8 cellular contexts compared by ENCODE assay signal in genomic region chr5:127313847-127314473, GRCh38. TPM values are rescaled to one million over a fixed set of nuclear protein-coding genes. Genes with fewer than 3 reads are reported as not detected.
DNase-seq lines count a peak whose midpoint lies in the region; ATAC-seq, FAIRE-seq and TF ChIP-seq lines count a peak whose summit lies in the region.

No MANE protein-coding gene starts in this region.

- no peaks in the 10 kb centered on the region for H3K4me1 ChIP-seq in ACC112 (ENCODE audit: control insufficient read depth, insufficient read depth, low read length, unreplicated experiment)

- no peaks in the 10 kb centered on the region for H3K36me3 Mint-ChIP-seq in effector memory CD8-positive, alpha-beta T cell (ENCODE audit: insufficient read depth)
- H3K36me3 Mint-ChIP-seq in natural killer cell treated with Interleukin-12 subunit alpha and Interleukin-12 subunit beta and Interleukin-15 and Interleukin-18, amount 100 ng/mL, for 72 hours, result no peaks in the 10 kb centered on the region

- H3K79me2 ChIP-seq in ACC112 (ENCODE audit: control insufficient read depth, insufficient read depth, low read length, unreplicated experiment), result no peaks in the 10 kb centered on the region

- H3K9me3 Mint-ChIP-seq in effector memory CD8-positive, alpha-beta T cell, result no peaks in the 10 kb centered on the region
- no peaks in the 10 kb centered on the region for H3K9me3 Mint-ChIP-seq in natural killer cell treated with Interleukin-12 subunit alpha and Interleukin-12 subunit beta and Interleukin-15 and Interleukin-18, amount 100 ng/mL, for 72 hours

- DNase-seq in GM12892 (ENCODE audit: insufficient read length) (peak; percentile 28), NCI-H2029 treated with DMSO at 0.1 percent for 48 hours (lab: John Stamatoyannopoulos, UW) (peak; percentile 29), superior temporal gyrus (ENCODE audit: extremely low spot score) (peak; percentile 82)
- peak; percentile 39 to 55 for DNase-seq in activated CD4-positive, alpha-beta T cell treated with anti-CD3 and anti-CD28 coated beads, Interleukin-2, amount 50 U/mL, for 24 hours (ENCODE audit: low read depth in 1 of 2, low spot score in 1 of 2)
- peak; percentile 35 to 54 (median 50) for DNase-seq in effector memory CD8-positive, alpha-beta T cell
- peak; percentile 68 for DNase-seq in natural killer cell treated with Interleukin-12 subunit alpha and Interleukin-12 subunit beta and Interleukin-15 and Interleukin-18, amount 100 ng/mL, for 72 hours (ENCODE audit: low spot score)

- H3K4me3 Mint-ChIP-seq in effector memory CD8-positive, alpha-beta T cell, result no peak overlapping the region
- H3K4me3 Mint-ChIP-seq in natural killer cell treated with Interleukin-12 subunit alpha and Interleukin-12 subunit beta and Interleukin-15 and Interleukin-18, amount 100 ng/mL, for 72 hours, result no peak overlapping the region

- peaks cover 8% of the 10 kb centered on the region; the same call in 1 of the 2 replicates for H3K27me3 ChIP-seq in ACC112 (ENCODE audit: insufficient read depth, low read length)

- no peak overlapping the region for H3K27ac Mint-ChIP-seq in effector memory CD8-positive, alpha-beta T cell
- no peak overlapping the region for H3K27ac Mint-ChIP-seq in natural killer cell treated with Interleukin-12 subunit alpha and Interleukin-12 subunit beta and Interleukin-15 and Interleukin-18, amount 100 ng/mL, for 72 hours

- no peaks in the 10 kb centered on the region for H3K36me3 ChIP-seq in ACC112 (ENCODE audit: insufficient read depth, low read length)

- peaks cover 23% of the 10 kb centered on the region in 2 donors for H3K27me3 Mint-ChIP-seq in effector memory CD8-positive, alpha-beta T cell
- peaks cover 9 to 40% of the 10 kb centered on the region in 2 donors for H3K27me3 Mint-ChIP-seq in natural killer cell treated with Interleukin-12 subunit alpha and Interleukin-12 subunit beta and Interleukin-15 and Interleukin-18, amount 100 ng/mL, for 72 hours

- H3K4me3 ChIP-seq in ACC112 (ENCODE audit: low read depth, low read length), result peak overlapping the region; percentile 38; the same call in 1 of the 2 replicates

- no peak for TF ChIP-seq POLR2A in GM12892 (IDR thresholded peaks at IDR 0.05; ENCODE audit: low read depth, low read length)

- no peaks in the 10 kb centered on the region for H3K4me1 Mint-ChIP-seq in effector memory CD8-positive, alpha-beta T cell (ENCODE audit: low read depth in 2 of 2)
- H3K4me1 Mint-ChIP-seq in natural killer cell treated with Interleukin-12 subunit alpha and Interleukin-12 subunit beta and Interleukin-15 and Interleukin-18, amount 100 ng/mL, for 72 hours (ENCODE audit: low read depth in 2 of 2), result no peaks in the 10 kb centered on the region

- no peak overlapping the region for H3K27ac ChIP-seq in ACC112 (ENCODE audit: low read depth, low read length)

- peak; percentile 96 for FAIRE-seq in GM12892 (lab: Jason Lieb, UNC)

- ATAC-seq in HG02759 (IDR thresholded peaks at IDR 0.05; ENCODE audit: unreplicated experiment), result peak; percentile 97
- peak; percentile 74 for ATAC-seq in effector memory CD8-positive, alpha-beta T cell (replicated peaks)
- ATAC-seq in natural killer cell treated with Interleukin-12 subunit alpha and Interleukin-12 subunit beta and Interleukin-15 and Interleukin-18, amount 100 ng/mL, for 72 hours, result peak; percentile 73 to 80

- H2AFZ ChIP-seq in ACC112 (ENCODE audit: low read length, unreplicated experiment), result peak overlapping the region; percentile 61

RNA-seq across cellular contexts. Expression of gene MEGF10, which starts 23.4 kb away (rescaled TPM):
- polyA plus RNA-seq in GM12892 (2012; ENCODE audit: missing spikeins), result not detected
- total RNA-seq in natural killer cell treated with Interleukin-12 subunit alpha and Interleukin-12 subunit beta and Interleukin-15 and Interleukin-18, amount 100 ng/mL, for 72 hours, result not detected

Comparison
In these comparisons a context has a peak if more than half of its experiments do, and no peak if none do; other contexts are left out.
1. DNase-seq: peak in every context shown above with its lines; median percentile 82 in superior temporal gyrus; 68 in natural killer cell treated with Interleukin-12 subunit alpha and Interleukin-12 subunit beta and Interleukin-15 and Interleukin-18, amount 100 ng/mL, for 72 hours; 50 in effector memory CD8-positive, alpha-beta T cell; 47 in activated CD4-positive, alpha-beta T cell treated with anti-CD3 and anti-CD28 coated beads, Interleukin-2, amount 50 U/mL, for 24 hours; 29 in NCI-H2029 treated with DMSO at 0.1 percent for 48 hours; 28 in GM12892.